20 cellular contexts compared by ENCODE assay signal in the genomic region with DNA sequence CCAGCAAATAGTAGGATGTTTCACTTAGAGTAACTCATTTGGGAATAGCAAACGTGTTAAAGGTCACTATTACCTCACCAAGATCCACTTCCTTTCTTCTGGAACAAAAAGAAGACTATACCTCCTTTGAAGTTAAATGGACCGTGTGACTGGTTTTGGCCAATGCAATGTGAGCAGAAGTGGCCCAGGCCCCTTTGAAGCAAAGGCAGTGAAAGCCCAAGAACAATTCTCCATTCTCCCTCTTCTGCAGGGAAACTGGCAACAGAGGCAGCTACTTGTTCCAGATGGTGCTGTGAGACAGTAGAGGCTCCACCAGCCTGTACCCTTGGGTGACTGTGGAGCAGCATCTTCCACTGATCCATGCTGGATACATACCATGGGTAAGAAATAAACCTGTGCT. TPM values are rescaled to one million over a fixed set of nuclear protein-coding genes. Genes with fewer than 3 reads are reported as not detected.
DNase-seq lines count a peak whose midpoint lies in the region; ATAC-seq, FAIRE-seq and TF ChIP-seq lines count a peak whose summit lies in the region.
"Had no signal": no experiment of that assay in that cellular context is flagged by ENCODE, and none has a peak within 500 bp of the region (broad histone marks: within the 10 kb centered on the region; RNA-seq: fewer than 3 reads in every experiment).

No MANE protein-coding gene starts in this region.

- H3K27me3 Mint-ChIP-seq in astrocyte (ENCODE audit: low read depth, unreplicated experiment), result no peaks in the 10 kb centered on the region
- no peaks in the 10 kb centered on the region for H3K27me3 Mint-ChIP-seq in osteocyte (ENCODE audit: unreplicated experiment)
- H3K27me3 Mint-ChIP-seq in chondrocyte (ENCODE audit: low read depth), result no peaks in the 10 kb centered on the region
- H3K27me3 Mint-ChIP-seq: T-cell had no signal

- H3K4me1 Mint-ChIP-seq in astrocyte (ENCODE audit: low read depth, unreplicated experiment) (peaks cover 15% of the 10 kb centered on the region), osteocyte (ENCODE audit: unreplicated experiment) (no peaks in the 10 kb centered on the region), chondrocyte (ENCODE audit: low read depth) (peaks cover 14% of the 10 kb centered on the region)
- H3K4me1 Mint-ChIP-seq: GM23338, T-cell had no signal

- peak overlapping the region; percentile 63 for H3K4me2 ChIP-seq in astrocyte (ENCODE audit: low read length)
- H3K4me2 ChIP-seq: GM23338 had no signal

- no peaks in the 10 kb centered on the region for H3K79me2 ChIP-seq in astrocyte (ENCODE audit: insufficient read depth, low read length)

- no peaks in the 10 kb centered on the region for H3K9me3 ChIP-seq in astrocyte (ENCODE audit: insufficient read depth, low read depth, low read length)

- no peak for FAIRE-seq in astrocyte (lab: Jason Lieb, UNC)
- FAIRE-seq: D721Med had no signal

- TF ChIP-seq CTCF in astrocyte (IDR thresholded peaks at IDR 0.05; ENCODE audit: insufficient read depth, low read depth, low read length), result no peak
- TF ChIP-seq CTCF in osteocyte (IDR thresholded peaks at IDR 0.05), result no peak
- no peak for TF ChIP-seq CTCF in chondrocyte (IDR thresholded peaks at IDR 0.05)

- H3K9me3 Mint-ChIP-seq in astrocyte (ENCODE audit: unreplicated experiment) (peaks cover 3% of the 10 kb centered on the region), osteocyte (ENCODE audit: unreplicated experiment) (no peaks in the 10 kb centered on the region), chondrocyte (ENCODE audit: low read depth) (no peaks in the 10 kb centered on the region)
- H3K9me3 Mint-ChIP-seq: GM23338, T-cell had no signal

- no peak overlapping the region for H3K4me3 ChIP-seq in astrocyte (ENCODE audit: insufficient read depth, low read depth, low read length)
- H3K4me3 ChIP-seq: GM23338 had no signal

- H3K36me3 Mint-ChIP-seq in astrocyte (ENCODE audit: low read depth, unreplicated experiment), result peaks cover 2% of the 10 kb centered on the region
- peaks cover 1% of the 10 kb centered on the region for H3K36me3 Mint-ChIP-seq in osteocyte (ENCODE audit: unreplicated experiment)
- peaks cover under 1% of the 10 kb centered on the region for H3K36me3 Mint-ChIP-seq in chondrocyte (ENCODE audit: low read depth)
- H3K36me3 Mint-ChIP-seq: T-cell had no signal

- no peak overlapping the region for H3K9ac ChIP-seq in astrocyte (ENCODE audit: low read length)

- no peak overlapping the region for H3K27ac ChIP-seq in astrocyte (ENCODE audit: low read depth, low read length)
- H3K27ac ChIP-seq: C4-2B had no signal

- H3K4me3 Mint-ChIP-seq in astrocyte (ENCODE audit: unreplicated experiment) (no peak overlapping the region), osteocyte (ENCODE audit: unreplicated experiment) (no peak overlapping the region), chondrocyte (ENCODE audit: unreplicated experiment) (no peak overlapping the region)
- H3K4me3 Mint-ChIP-seq: GM23338, T-cell had no signal

- H3K36me3 ChIP-seq in astrocyte (ENCODE audit: insufficient read depth, low read length), result no peaks in the 10 kb centered on the region

- no peak overlapping the region for H2AFZ ChIP-seq in astrocyte (ENCODE audit: low read depth, low read length)
- H2AFZ ChIP-seq: GM23338 had no signal

- H3K27me3 ChIP-seq in astrocyte (ENCODE audit: insufficient read depth, low read length), result no peaks in the 10 kb centered on the region

- DNase-seq in Daoy (ENCODE audit: low read depth) (peak; percentile 23), NCI-H187 treated with DMSO at 0.1 percent for 48 hours (lab: John Stamatoyannopoulos, UW) (peak; percentile 27), astrocyte (ENCODE audit: low read depth) (no peak), pons (ENCODE audit: low spot score) (peak; percentile 57), osteocyte (ENCODE audit: extremely low spot score, unreplicated experiment) (no peak), chondrocyte (ENCODE audit: low spot score) (no peak)
- DNase-seq: ACHN, GDM1, KBM-7, NCI-H1105 treated with DMSO at 0.1 percent for 48 hours, NCI-H1694, NCI-H82, PC-3, RPMI8226, SHP77 treated with DMSO at 0.1 percent for 48 hours, T-cell had no signal

- no peak overlapping the region for H3K27ac Mint-ChIP-seq in astrocyte (ENCODE audit: unreplicated experiment)
- no peak overlapping the region for H3K27ac Mint-ChIP-seq in osteocyte (ENCODE audit: unreplicated experiment)
- no peak overlapping the region for H3K27ac Mint-ChIP-seq in chondrocyte (ENCODE audit: unreplicated experiment)
- H3K27ac Mint-ChIP-seq: GM23338, T-cell had no signal

- H4K20me1 ChIP-seq in astrocyte (ENCODE audit: insufficient read depth, low read length), result no peaks in the 10 kb centered on the region

- no peak for ATAC-seq in HG03139 (IDR thresholded peaks at IDR 0.05; ENCODE audit: unreplicated experiment)
- ATAC-seq: GM23338, PC-3, T-cell had no signal

- peaks cover 24% of the 10 kb centered on the region for H3K4me1 ChIP-seq in astrocyte (ENCODE audit: insufficient read depth, low read length)

RNA-seq across cellular contexts. Expression of a gene that starts 11.3 kb away (rescaled TPM):
- total RNA-seq in Daoy (2014; rRNA removed; shearing (Covaris generic)), result 0.34 TPM in 1 of 2 replicates, not detected in the other
- 0.19 and 0.36 TPM in 2 replicates for total RNA-seq in astrocyte
- 0.64 and 0.68 TPM in 2 replicates for total RNA-seq in osteocyte
- total RNA-seq in chondrocyte, result 0.60 to 0.85 TPM (median 0.82 TPM) in 3 replicates

Comparison
In these comparisons a context has a peak if more than half of its experiments do, and no peak if none do; other contexts are left out.
1. DNase-seq: peak in Daoy (single experiment), NCI-H187 treated with DMSO at 0.1 percent for 48 hours (single experiment) and pons (single experiment); none in astrocyte (single experiment), osteocyte (single experiment) and chondrocyte (single experiment).